In the genomic region with DNA sequence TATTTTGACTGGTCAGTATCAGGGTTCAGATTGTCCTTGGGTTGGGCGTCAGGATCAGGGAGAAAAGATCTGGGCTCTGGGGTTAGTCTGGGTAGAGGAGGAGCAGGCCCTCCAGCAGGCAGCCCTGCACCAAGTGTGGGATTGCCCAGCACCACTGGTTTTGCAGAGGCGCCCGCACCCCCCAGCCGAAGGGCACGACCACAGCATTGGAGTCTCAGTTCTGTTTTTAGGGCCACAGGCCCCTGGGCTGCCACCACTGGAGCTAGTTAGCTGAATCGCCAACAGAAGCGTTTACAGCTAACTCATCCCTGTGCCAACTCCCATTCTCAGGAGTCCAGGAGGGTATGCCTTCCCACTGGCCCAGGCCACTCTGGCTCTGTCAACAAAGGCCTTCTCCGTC, we compare ENCODE assay signal across 10 cellular contexts.
"Had no signal": no experiment of that assay in that cellular context is flagged by ENCODE, and none has a peak within 500 bp of the region (broad histone marks: within the 10 kb centered on the region; RNA-seq: fewer than 3 reads in every experiment).

No MANE protein-coding gene starts in this region.

- H3K27me3 ChIP-seq: body of pancreas, pancreas, upper lobe of left lung had no signal

- H3K27ac ChIP-seq: body of pancreas, pancreas had no signal

- H3K4me3 ChIP-seq: body of pancreas, pancreas, upper lobe of left lung had no signal

- H3K4me1 ChIP-seq: body of pancreas, pancreas had no signal

- ATAC-seq: body of pancreas; effector memory CD8-positive, alpha-beta T cell; pancreas; stimulated activated memory B cell treated with anti-CD40 and anti-IgM and Interleukin-4, amounts not matched to agents 10 μg/mL and 1 μg/mL and 100 μg/mL, for 72 hours; T-helper 17 cell had no signal

- DNase-seq: activated CD4-positive, CD25-positive, alpha-beta regulatory T cell; body of pancreas; cortex of kidney; effector memory CD8-positive, alpha-beta T cell; mesenchymal stem cell; pancreas; stimulated activated CD4-positive, alpha-beta T cell treated with anti-CD3 and anti-CD28 coated beads, Interleukin-1b, Interleukin-23, amount 100 ng/mL, for 48 hours; T-helper 17 cell; upper lobe of left lung had no signal

- H3K9me3 ChIP-seq: body of pancreas, pancreas, upper lobe of left lung had no signal
